ENCODE assay signal across 21 cellular contexts in the genomic region with DNA sequence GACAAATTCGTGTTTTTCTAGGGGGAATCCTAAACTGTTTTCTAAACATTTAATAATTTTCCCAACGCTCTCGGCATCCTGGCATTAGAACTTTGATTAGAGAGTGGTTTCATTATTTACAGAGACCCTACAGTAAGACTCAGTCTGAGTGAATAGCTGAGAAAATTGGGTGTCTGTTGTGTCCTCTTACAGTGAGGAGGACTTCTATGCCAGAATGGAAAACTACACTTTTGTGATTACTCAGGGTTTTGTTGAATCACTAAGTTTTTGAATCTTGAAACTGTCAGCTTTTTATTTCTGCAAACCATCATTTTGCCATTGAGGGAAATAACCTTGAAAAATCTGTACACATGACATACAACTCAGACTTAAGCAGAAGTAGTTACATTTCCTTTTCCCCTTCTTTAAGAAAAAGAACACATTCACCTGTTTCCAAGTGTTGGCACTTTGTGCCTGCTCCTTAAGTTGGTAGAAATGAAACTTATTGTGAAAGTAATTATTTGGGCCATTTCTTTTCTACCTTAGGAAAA.
"Had no signal": no experiment of that assay in that cellular context is flagged by ENCODE, and none has a peak within 500 bp of the region (broad histone marks: within the 10 kb centered on the region; RNA-seq: fewer than 3 reads in every experiment).

No MANE protein-coding gene starts in this region.

- DNase-seq: colonic mucosa; effector CD4-positive, alpha-beta T cell; endodermal cell; erythroblast; foreskin keratinocyte; kidney; left cardiac atrium; left ventricle myocardium inferior; lower lobe of right lung; mesendoderm; naive thymus-derived CD4-positive, alpha-beta T cell; nephron progenitor cell; psoas muscle; retina; right lobe of liver; stimulated activated CD4-positive, alpha-beta T cell treated with anti-CD3 and anti-CD28 coated beads, Interleukin-4, amount 100 ng/mL, for 1 hour; stimulated activated CD8-positive, alpha-beta memory T cell treated with anti-CD3 and anti-CD28 coated beads, Interleukin-4, amount 100 ng/mL, for 48 hours; thyroid gland had no signal

- H3K4me3 Mint-ChIP-seq: endodermal cell; naive thymus-derived CD4-positive, alpha-beta T cell; nephron progenitor cell; stimulated activated memory B cell treated with anti-CD40 and anti-IgM and Interleukin-4, amounts not matched to agents 10 μg/mL and 1 μg/mL and 100 μg/mL, for 72 hours; type B pancreatic cell had no signal

- H3K4me1 ChIP-seq: colonic mucosa, foreskin keratinocyte, left ventricle myocardium inferior, lower lobe of right lung, psoas muscle, right lobe of liver, suprapubic skin, thyroid gland had no signal

- ATAC-seq: foreskin keratinocyte; left cardiac atrium; lower lobe of right lung; naive thymus-derived CD4-positive, alpha-beta T cell; psoas muscle; stimulated activated memory B cell treated with anti-CD40 and anti-IgM and Interleukin-4, amounts not matched to agents 10 μg/mL and 1 μg/mL and 100 μg/mL, for 72 hours had no signal

- H3K4me3 ChIP-seq: colonic mucosa, left ventricle myocardium inferior, lower lobe of right lung, psoas muscle, right lobe of liver, suprapubic skin, thyroid gland had no signal

- H3K27me3 ChIP-seq: colonic mucosa, foreskin keratinocyte, right lobe of liver, suprapubic skin, thyroid gland had no signal

- H3K36me3 Mint-ChIP-seq: naive thymus-derived CD4-positive, alpha-beta T cell; stimulated activated memory B cell treated with anti-CD40 and anti-IgM and Interleukin-4, amounts not matched to agents 10 μg/mL and 1 μg/mL and 100 μg/mL, for 72 hours; type B pancreatic cell had no signal

- H3K27ac ChIP-seq: colonic mucosa, foreskin keratinocyte, left ventricle myocardium inferior, lower lobe of right lung, psoas muscle, right lobe of liver, suprapubic skin, thyroid gland had no signal

- H3K27ac Mint-ChIP-seq: endodermal cell; stimulated activated memory B cell treated with anti-CD40 and anti-IgM and Interleukin-4, amounts not matched to agents 10 μg/mL and 1 μg/mL and 100 μg/mL, for 72 hours; type B pancreatic cell had no signal

- H3K27me3 Mint-ChIP-seq: naive thymus-derived CD4-positive, alpha-beta T cell; stimulated activated memory B cell treated with anti-CD40 and anti-IgM and Interleukin-4, amounts not matched to agents 10 μg/mL and 1 μg/mL and 100 μg/mL, for 72 hours had no signal

- H3K36me3 ChIP-seq: colonic mucosa, left ventricle myocardium inferior, lower lobe of right lung, right lobe of liver, suprapubic skin, thyroid gland had no signal

- H3K9me3 ChIP-seq: colonic mucosa, left ventricle myocardium inferior, lower lobe of right lung, psoas muscle, right lobe of liver, suprapubic skin, thyroid gland had no signal

- H3K9me3 Mint-ChIP-seq: endodermal cell; naive thymus-derived CD4-positive, alpha-beta T cell; nephron progenitor cell; stimulated activated memory B cell treated with anti-CD40 and anti-IgM and Interleukin-4, amounts not matched to agents 10 μg/mL and 1 μg/mL and 100 μg/mL, for 72 hours had no signal
